ENCODE assay signal across 16 cellular contexts in the genomic region with DNA sequence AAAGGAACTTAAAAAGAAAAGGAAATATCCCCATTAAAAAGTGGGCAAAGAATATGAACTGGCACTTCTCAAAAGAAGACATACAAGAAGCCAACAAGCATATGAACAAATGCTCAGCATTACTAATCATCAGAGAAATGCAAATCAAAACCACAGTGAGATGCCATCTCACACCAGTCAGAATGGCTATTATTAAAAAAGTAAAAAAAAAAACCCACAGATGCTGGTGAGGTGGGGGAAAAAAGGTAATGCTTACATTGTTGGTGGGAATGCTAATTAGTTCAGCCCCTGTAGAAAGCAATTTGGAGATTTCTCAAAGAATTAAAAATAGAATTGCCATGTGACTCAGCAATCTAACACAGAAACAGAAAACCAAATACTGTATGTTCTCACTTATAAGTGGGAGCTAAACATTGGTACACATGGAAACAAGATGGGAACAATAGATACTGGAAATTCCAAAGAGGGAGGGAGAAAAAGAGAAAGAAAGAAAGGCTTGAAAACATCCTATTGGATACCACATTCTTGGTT.
DNase-seq lines count a peak whose midpoint lies in the region; ATAC-seq lines count a peak whose summit lies in the region.
"Had no signal": no experiment of that assay in that cellular context is flagged by ENCODE, and none has a peak within 500 bp of the region (broad histone marks: within the 10 kb centered on the region; RNA-seq: fewer than 3 reads in every experiment).

No MANE protein-coding gene starts in this region.

- no peak overlapping the region for H3K4me2 ChIP-seq in GM23248 (ENCODE audit: unreplicated experiment)
- H3K4me2 ChIP-seq: A549 had no signal

- H3K79me2 ChIP-seq in ACC112 (ENCODE audit: control insufficient read depth, insufficient read depth, low read length, unreplicated experiment) = no peaks in the 10 kb centered on the region
- H3K79me2 ChIP-seq in GM23248 (ENCODE audit: insufficient read depth) = no peaks in the 10 kb centered on the region

- no peak overlapping the region for H3K9ac ChIP-seq in GM23248

- H3K4me3 ChIP-seq in ACC112 (ENCODE audit: low read depth, low read length) (no peak overlapping the region), GM23248 (no peak overlapping the region)
- H3K4me3 ChIP-seq: A549, stomach, vagina had no signal

- H3K27ac ChIP-seq in ACC112 (ENCODE audit: low read depth, low read length) (peak overlapping the region; percentile 60), GM23248 (peak overlapping the region; percentile 52)
- H3K27ac ChIP-seq: A549, stomach, vagina had no signal

- H3K27me3 ChIP-seq in ACC112 (ENCODE audit: insufficient read depth, low read length) (no peaks in the 10 kb centered on the region), GM23248 (replicated peaks; ENCODE audit: insufficient read depth) (no peaks in the 10 kb centered on the region)
- H3K27me3 ChIP-seq: stomach, vagina had no signal

- H2AFZ ChIP-seq in ACC112 (ENCODE audit: low read length, unreplicated experiment) (no peak overlapping the region), GM23248 (no peak overlapping the region)

- no peaks in the 10 kb centered on the region for H4K20me1 ChIP-seq in GM23248 (ENCODE audit: insufficient read depth)

- peaks cover 7% of the 10 kb centered on the region; the same call in 1 of the 2 replicates for H3F3A ChIP-seq in GM23248 (ENCODE audit: insufficient read depth)

- ATAC-seq in HG03097 (IDR thresholded peaks at IDR 0.05; ENCODE audit: low FRiP score, unreplicated experiment) = no peak
- ATAC-seq: A549 had no signal

- H3K36me3 ChIP-seq in ACC112 (ENCODE audit: insufficient read depth, low read length) (no peaks in the 10 kb centered on the region), GM23248 (ENCODE audit: low read depth) (no peaks in the 10 kb centered on the region)
- H3K36me3 ChIP-seq: stomach, vagina had no signal

- no peaks in the 10 kb centered on the region for H3K9me2 ChIP-seq in GM23248 (ENCODE audit: insufficient read depth)

- no peaks in the 10 kb centered on the region for H3K9me3 ChIP-seq in GM23248 (ENCODE audit: low read depth)
- H3K9me3 ChIP-seq: A549, vagina had no signal

- no peaks in the 10 kb centered on the region for H3K4me1 ChIP-seq in ACC112 (ENCODE audit: control insufficient read depth, insufficient read depth, low read length, unreplicated experiment)
- 0 out of 2 replicates have a peak, but pooled peaks cover 3% of the 10 kb centered on the region for H3K4me1 ChIP-seq in GM23248 (ENCODE audit: insufficient read depth)
- H3K4me1 ChIP-seq: A549, stomach, vagina had no signal

- intact Hi-C loops in head of caudate nucleus (cut with DNase I) = no loop called here

- in situ Hi-C loops in GM23248 (cut with MboI) = no loop called here

- DNase-seq in GM23248 (peak; percentile 40), RPMI7951 (ENCODE audit: low read depth) (peak; percentile 36), fibroblast of peridontal ligament (ENCODE audit: extremely low read depth) (peak; percentile 20), HuH-7 (ENCODE audit: low spot score) (no peak), head of caudate nucleus (no peak), HK-2 (ENCODE audit: unreplicated experiment) (no peak)
- DNase-seq: H9, NCI-H1048, NCI-H774, RPMI8226, stomach, T-helper 1 cell had no signal

Comparison
In these comparisons a context has a peak if more than half of its experiments do, and no peak if none do; other contexts are left out.
1. DNase-seq: peak in GM23248 (single experiment), RPMI7951 (single experiment) and fibroblast of peridontal ligament (single experiment); none in HuH-7 (single experiment), head of caudate nucleus (0 of 42) and HK-2 (single experiment).